Comparison of ENCODE assay signal across 20 cellular contexts in the genomic region with DNA sequence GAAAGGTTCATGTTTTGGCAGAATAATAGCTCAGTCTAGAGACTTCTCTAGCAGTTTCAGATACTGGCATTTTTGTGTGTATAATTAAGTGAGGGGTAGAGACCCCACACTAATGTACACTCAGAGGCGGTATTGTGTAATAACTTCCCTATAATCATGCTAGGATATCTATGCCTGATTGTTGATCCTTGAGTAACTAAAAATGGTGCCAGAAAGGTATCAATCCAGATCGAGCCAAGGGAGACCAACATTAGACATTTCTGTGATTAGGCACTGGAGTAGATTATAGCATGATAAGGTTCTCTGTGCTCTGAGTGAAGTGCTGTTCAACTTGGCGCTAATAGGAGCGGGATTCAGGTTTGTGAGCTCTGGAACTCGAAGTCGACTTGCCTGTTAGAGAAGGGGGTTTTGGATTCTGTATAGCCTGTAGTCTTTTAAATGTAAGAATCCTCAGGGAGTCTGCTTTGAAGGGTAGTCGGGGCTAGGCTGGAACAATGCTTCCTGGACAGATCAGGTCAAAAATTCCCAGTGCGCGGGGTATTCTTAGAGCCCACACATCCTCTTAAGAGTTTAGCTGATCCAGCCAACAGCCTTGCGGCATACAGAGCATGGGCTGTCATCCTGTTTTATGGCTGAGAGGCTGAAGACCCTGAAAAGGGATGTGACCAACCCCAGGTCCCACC. TPM values are rescaled to one million over a fixed set of nuclear protein-coding genes. Genes with fewer than 3 reads are reported as not detected.
DNase-seq lines count a peak whose midpoint lies in the region; ATAC-seq lines count a peak whose summit lies in the region.
"Had no signal": no experiment of that assay in that cellular context is flagged by ENCODE, and none has a peak within 500 bp of the region (broad histone marks: within the 10 kb centered on the region; RNA-seq: fewer than 3 reads in every experiment).

No MANE protein-coding gene starts in this region.

- H3K9ac ChIP-seq in mesendoderm (ENCODE audit: low read length): no peak overlapping the region
- H3K9ac ChIP-seq: GM23248 had no signal

- H4K5ac ChIP-seq in mesendoderm (ENCODE audit: low read length): no peak overlapping the region

- H3K9me3 ChIP-seq in CD4-positive, alpha-beta memory T cell (ENCODE audit: control insufficient read depth in 1 of 2, low read length in 2 of 2): no peaks in the 10 kb centered on the region
- H3K9me3 ChIP-seq: BE2C, SJSA1 had no signal

- H2BK120ac ChIP-seq in mesendoderm (ENCODE audit: low read depth, low read length): no peak overlapping the region

- ATAC-seq in activated CD8-positive, alpha-beta memory T cell treated with anti-CD3 and anti-CD28 coated beads, Interleukin-2, amount 10 ng/mL, durations not matched to agents 7 days and 5 days: no peak
- no peak for ATAC-seq in GM21423 (IDR thresholded peaks at IDR 0.05; ENCODE audit: unreplicated experiment)
- ATAC-seq: activated naive CD8-positive, alpha-beta T cell treated with anti-CD3 and anti-CD28 coated beads, Interleukin-2, amount 50 U/mL, for 24 hours; body of pancreas; left lung had no signal

- peaks cover 67% of the 10 kb centered on the region for H3K36me3 Mint-ChIP-seq in activated CD4-positive, alpha-beta T cell treated with anti-CD3 and anti-CD28 coated beads, Interleukin-2, amount 10 ng/mL, durations not matched to agents 7 days and 5 days (ENCODE audit: low read depth)
- H3K36me3 Mint-ChIP-seq in CD4-positive, alpha-beta memory T cell: peaks cover 30 to 46% of the 10 kb centered on the region in 2 donors
- H3K36me3 Mint-ChIP-seq in activated CD8-positive, alpha-beta memory T cell treated with anti-CD3 and anti-CD28 coated beads, Interleukin-2, amount 10 ng/mL, durations not matched to agents 7 days and 5 days: peaks cover 56% of the 10 kb centered on the region

- H3K23ac ChIP-seq in mesendoderm (ENCODE audit: low read length): no peak overlapping the region

- H3K27ac ChIP-seq in CD4-positive, alpha-beta memory T cell (ENCODE audit: low read depth, low read length): no peak overlapping the region
- no peak overlapping the region for H3K27ac ChIP-seq in mesendoderm (ENCODE audit: low read depth, low read length)
- H3K27ac ChIP-seq: body of pancreas, GM23248, left lung, SJSA1 had no signal

- H2BK5ac ChIP-seq in mesendoderm (ENCODE audit: low read length): no peak overlapping the region

- POLR2A ChIA-PET in activated CD4-positive, alpha-beta T cell treated with anti-CD3 and anti-CD28 coated beads, Interleukin-2, amount 10 ng/mL, durations not matched to agents 7 days and 5 days (lab: Charles Lee): no interaction called here
- POLR2A ChIA-PET in CD4-positive, alpha-beta memory T cell (lab: Charles Lee; ENCODE audit: partially characterized antibody): interaction anchor here (0.6 to 7.9 kb wide), 5 partner anchors 9 to 134 kb away, joined by 4 to 151 read pairs (median 7); a partner anchor contains a TSS

- no peak overlapping the region for H2AK5ac ChIP-seq in mesendoderm (ENCODE audit: low read length)

- no peak overlapping the region for H4K8ac ChIP-seq in mesendoderm (ENCODE audit: low read depth, low read length)

- peak overlapping the region; percentile 88 for H3K27ac Mint-ChIP-seq in activated CD4-positive, alpha-beta T cell treated with anti-CD3 and anti-CD28 coated beads, Interleukin-2, amount 10 ng/mL, durations not matched to agents 7 days and 5 days
- H3K27ac Mint-ChIP-seq in CD4-positive, alpha-beta memory T cell: peak overlapping the region; percentile 87 to 99 (median 94)
- no peak overlapping the region for H3K27ac Mint-ChIP-seq in activated CD8-positive, alpha-beta memory T cell treated with anti-CD3 and anti-CD28 coated beads, Interleukin-2, amount 10 ng/mL, durations not matched to agents 7 days and 5 days
- H3K27ac Mint-ChIP-seq: activated naive CD8-positive, alpha-beta T cell treated with anti-CD3 and anti-CD28 coated beads, Interleukin-2, amount 50 U/mL, for 24 hours; T-helper 1 cell treated with Interleukin-12 subunit alpha and Interleukin-12 subunit beta and Interleukin-4 antibody, amounts not matched to agents 30 μg/mL and 1 μg/mL, for 36 hours had no signal

- H3K36me3 ChIP-seq in CD4-positive, alpha-beta memory T cell (ENCODE audit: insufficient read depth, low read length): no peaks in the 10 kb centered on the region
- H3K36me3 ChIP-seq in mesendoderm (ENCODE audit: control insufficient read depth, insufficient read depth, low read length): no peaks in the 10 kb centered on the region
- H3K36me3 ChIP-seq: BE2C, left lung, SJSA1 had no signal

- peaks cover 43% of the 10 kb centered on the region for H3K27me3 Mint-ChIP-seq in activated CD4-positive, alpha-beta T cell treated with anti-CD3 and anti-CD28 coated beads, Interleukin-2, amount 10 ng/mL, durations not matched to agents 7 days and 5 days
- no peaks in the 10 kb centered on the region for H3K27me3 Mint-ChIP-seq in CD4-positive, alpha-beta memory T cell
- H3K27me3 Mint-ChIP-seq in activated CD8-positive, alpha-beta memory T cell treated with anti-CD3 and anti-CD28 coated beads, Interleukin-2, amount 10 ng/mL, durations not matched to agents 7 days and 5 days: peaks cover 65% of the 10 kb centered on the region

- no peak overlapping the region for H3K4me2 ChIP-seq in mesendoderm (ENCODE audit: low read length)

- no peaks in the 10 kb centered on the region for H3K79me2 ChIP-seq in mesendoderm (ENCODE audit: control insufficient read depth, insufficient read depth, low read length)

- H3K27me3 ChIP-seq in CD4-positive, alpha-beta memory T cell (ENCODE audit: insufficient read depth, low read length): no peaks in the 10 kb centered on the region
- H3K27me3 ChIP-seq in mesendoderm (ENCODE audit: insufficient read depth, low read length, poor library complexity): no peaks in the 10 kb centered on the region
- H3K27me3 ChIP-seq: BE2C, body of pancreas, left lung, Peyer's patch had no signal

- H3K9me3 Mint-ChIP-seq in activated CD4-positive, alpha-beta T cell treated with anti-CD3 and anti-CD28 coated beads, Interleukin-2, amount 10 ng/mL, durations not matched to agents 7 days and 5 days: peaks cover 28% of the 10 kb centered on the region
- H3K9me3 Mint-ChIP-seq in CD4-positive, alpha-beta memory T cell: peaks cover 0 to 20% (median 16%) of the 10 kb centered on the region in 8 donors
- H3K9me3 Mint-ChIP-seq in activated CD8-positive, alpha-beta memory T cell treated with anti-CD3 and anti-CD28 coated beads, Interleukin-2, amount 10 ng/mL, durations not matched to agents 7 days and 5 days (ENCODE audit: low read depth): peaks cover 12% of the 10 kb centered on the region

- intact Hi-C loops in CD4-positive, alpha-beta memory T cell (cut with micrococcal nuclease): no loop called here

- H3K79me1 ChIP-seq in mesendoderm (ENCODE audit: low read length): no peaks in the 10 kb centered on the region

- no peak for DNase-seq in activated CD4-positive, alpha-beta T cell treated with anti-CD3 and anti-CD28 coated beads, Interleukin-2, amount 10 ng/mL, durations not matched to agents 7 days and 5 days
- no peak for DNase-seq in activated CD4-positive, alpha-beta T cell treated with anti-CD3 and anti-CD28 coated beads for 4 hours
- DNase-seq in CD4-positive, alpha-beta memory T cell: no peak
- peak; percentile 21 for DNase-seq in activated CD8-positive, alpha-beta memory T cell treated with anti-CD3 and anti-CD28 coated beads, Interleukin-2, amount 10 ng/mL, durations not matched to agents 7 days and 5 days
- DNase-seq in mesendoderm (no peak), NCI-H524 (lab: John Stamatoyannopoulos, UW) (no peak), NCI-H187 treated with DMSO at 0.1 percent for 48 hours (lab: John Stamatoyannopoulos, UW) (no peak)
- DNase-seq: activated naive CD8-positive, alpha-beta T cell treated with anti-CD3 and anti-CD28 coated beads, Interleukin-2, amount 50 U/mL, for 24 hours; BE2C; body of pancreas; GM23248; left lung; NK-92 treated with Interleukin-12 subunit alpha and Interleukin-12 subunit beta, amount 100 ng/mL, for 24 hours; nucleus accumbens; Peyer's patch; retina; stimulated activated CD4-positive, alpha-beta T cell treated with anti-CD3 and anti-CD28 coated beads, Interleukin-12 subunit alpha, Interleukin-12 subunit beta, amount 100 ng/mL, for 4 hours had no signal

- H3K4me1 ChIP-seq in CD4-positive, alpha-beta memory T cell (ENCODE audit: insufficient read depth, low read length): peaks cover 62% of the 10 kb centered on the region
- peaks cover 18% of the 10 kb centered on the region for H3K4me1 ChIP-seq in mesendoderm (ENCODE audit: control insufficient read depth, low read depth, low read length)
- H3K4me1 ChIP-seq: BE2C, body of pancreas, SJSA1 had no signal

- no peak overlapping the region for H3K56ac ChIP-seq in mesendoderm (ENCODE audit: low read length)

- H3K4me3 ChIP-seq in CD4-positive, alpha-beta memory T cell (ENCODE audit: low read length in 2 of 2): no peak overlapping the region
- no peak overlapping the region for H3K4me3 ChIP-seq in mesendoderm (ENCODE audit: low read length)
- H3K4me3 ChIP-seq: body of pancreas, GM23248, left lung, Peyer's patch, SJSA1 had no signal

- CTCF ChIA-PET in activated CD4-positive, alpha-beta T cell treated with anti-CD3 and anti-CD28 coated beads, Interleukin-2, amount 10 ng/mL, durations not matched to agents 7 days and 5 days (lab: Charles Lee): interaction anchor here (1.3 kb wide), 1 partner anchor 18 kb away, joined by 3 read pairs; no protein-coding TSS in a partner anchor
- CTCF ChIA-PET in CD4-positive, alpha-beta memory T cell (lab: Charles Lee; ENCODE audit: partially characterized antibody): interaction anchor here (0.8 to 4.5 kb wide), 7 partner anchors 9 to 32 kb away, joined by 3 to 63 read pairs (median 12); no protein-coding TSS in a partner anchor
- CTCF ChIA-PET in activated CD8-positive, alpha-beta memory T cell treated with anti-CD3 and anti-CD28 coated beads, Interleukin-2, amount 10 ng/mL, durations not matched to agents 7 days and 5 days (lab: Charles Lee): interaction anchor here (1.1 to 5.0 kb wide), 3 partner anchors 9 to 21 kb away, joined by 3 to 24 read pairs (median 12); no protein-coding TSS in a partner anchor

- H3K4ac ChIP-seq in mesendoderm (ENCODE audit: low read depth, low read length): peak overlapping the region; percentile 7

- H3K18ac ChIP-seq in mesendoderm (ENCODE audit: low read length): peak overlapping the region; percentile 44

- H3K4me3 Mint-ChIP-seq in activated CD4-positive, alpha-beta T cell treated with anti-CD3 and anti-CD28 coated beads, Interleukin-2, amount 10 ng/mL, durations not matched to agents 7 days and 5 days: no peak overlapping the region
- peak overlapping the region in 5 of 8 donors; percentile 24 to 92 (median 49) for H3K4me3 Mint-ChIP-seq in CD4-positive, alpha-beta memory T cell
- no peak overlapping the region for H3K4me3 Mint-ChIP-seq in activated CD8-positive, alpha-beta memory T cell treated with anti-CD3 and anti-CD28 coated beads, Interleukin-2, amount 10 ng/mL, durations not matched to agents 7 days and 5 days
- H3K4me3 Mint-ChIP-seq: activated naive CD8-positive, alpha-beta T cell treated with anti-CD3 and anti-CD28 coated beads, Interleukin-2, amount 50 U/mL, for 24 hours; T-helper 1 cell treated with Interleukin-12 subunit alpha and Interleukin-12 subunit beta and Interleukin-4 antibody, amounts not matched to agents 30 μg/mL and 1 μg/mL, for 36 hours had no signal

- WGBS in mesendoderm (ENCODE audit: extremely low coverage, insufficient coverage, low lambda C conversion rate): no CpG with 5 or more reads among the region's 10 CpGs

- H2BK15ac ChIP-seq in mesendoderm (replicated peaks; ENCODE audit: low read depth): no peak overlapping the region

- peaks cover 70% of the 10 kb centered on the region for H3K4me1 Mint-ChIP-seq in activated CD4-positive, alpha-beta T cell treated with anti-CD3 and anti-CD28 coated beads, Interleukin-2, amount 10 ng/mL, durations not matched to agents 7 days and 5 days
- H3K4me1 Mint-ChIP-seq in CD4-positive, alpha-beta memory T cell: peaks cover 46 to 75% (median 58%) of the 10 kb centered on the region in 4 donors
- H3K4me1 Mint-ChIP-seq in activated CD8-positive, alpha-beta memory T cell treated with anti-CD3 and anti-CD28 coated beads, Interleukin-2, amount 10 ng/mL, durations not matched to agents 7 days and 5 days: peaks cover 39% of the 10 kb centered on the region

RNA-seq across cellular contexts. Expression of a gene that starts 24.2 kb away (rescaled TPM):
- total RNA-seq in activated CD4-positive, alpha-beta T cell treated with anti-CD3 and anti-CD28 coated beads, Interleukin-2, amount 10 ng/mL, durations not matched to agents 7 days and 5 days: 10 to 100 TPM; 28.9 to 31.1 TPM
- 10 to 100 TPM; 42.6 to 45.1 TPM for total RNA-seq in CD4-positive, alpha-beta memory T cell
- 10 to 100 TPM in 1 of 2 donors, 1 to 10 TPM in 1; 3.6 to 10.4 TPM for polyA plus RNA-seq in CD4-positive, alpha-beta memory T cell
- total RNA-seq in activated CD8-positive, alpha-beta memory T cell treated with anti-CD3 and anti-CD28 coated beads, Interleukin-2, amount 10 ng/mL, durations not matched to agents 7 days and 5 days: 10 to 100 TPM; 15.5 to 20.0 TPM
- 7.7 TPM for polyA plus RNA-seq in mesendoderm (2013, experiment 1 of 2)
- polyA plus RNA-seq in mesendoderm (2013, experiment 2 of 2): 7.4 TPM
- total RNA-seq: SJSA1 had no signal

Comparison
In these comparisons a context has a peak if more than half of its experiments do, and no peak if none do; other contexts are left out.
1. H3K4me3 Mint-ChIP-seq: peak in CD4-positive, alpha-beta memory T cell (5 of 8); none in activated CD4-positive, alpha-beta T cell treated with anti-CD3 and anti-CD28 coated beads, Interleukin-2, amount 10 ng/mL, durations not matched to agents 7 days and 5 days (single experiment) and activated CD8-positive, alpha-beta memory T cell treated with anti-CD3 and anti-CD28 coated beads, Interleukin-2, amount 10 ng/mL, durations not matched to agents 7 days and 5 days (single experiment).